ENCODE assay signal across 9 cellular contexts in the genomic region with DNA sequence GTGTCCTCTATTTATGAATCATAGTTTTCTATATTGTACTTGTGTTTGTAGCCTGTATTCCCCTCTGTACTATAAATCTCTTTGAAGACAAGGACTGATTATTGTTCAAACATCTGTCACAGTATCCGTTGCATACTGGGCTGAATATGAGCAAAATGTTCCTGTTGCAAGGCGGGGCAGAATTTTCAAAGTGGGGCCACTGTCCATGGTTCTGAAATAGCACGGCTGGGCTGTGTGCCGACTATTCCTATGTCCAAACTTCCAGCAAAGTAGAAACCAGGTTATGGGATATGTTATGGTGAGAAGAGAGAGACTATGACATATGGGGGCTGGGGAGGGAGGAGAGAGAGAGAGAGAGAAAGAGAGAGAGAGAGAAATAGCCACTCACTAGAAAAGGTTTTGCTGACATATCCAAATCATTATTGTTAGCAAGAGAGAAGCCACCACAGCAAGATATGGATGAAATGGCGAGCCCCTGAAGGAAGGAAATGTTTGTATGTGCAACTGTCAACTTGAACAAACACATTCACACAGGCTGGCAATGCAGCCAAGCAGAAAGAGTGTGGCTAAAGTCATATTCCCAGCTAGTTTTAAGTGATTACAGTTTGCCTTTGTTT.
DNase-seq lines count a peak whose midpoint lies in the region; ATAC-seq and TF ChIP-seq lines count a peak whose summit lies in the region.
"Had no signal": no experiment of that assay in that cellular context is flagged by ENCODE, and none has a peak within 500 bp of the region (broad histone marks: within the 10 kb centered on the region; RNA-seq: fewer than 3 reads in every experiment).

No MANE protein-coding gene starts in this region.

- no peak overlapping the region for H3K4me3 Mint-ChIP-seq in activated CD4-positive, alpha-beta memory T cell treated with anti-CD3 and anti-CD28 coated beads, Interleukin-2, amount 10 ng/mL, durations not matched to agents 7 days and 5 days

- peak; percentile 66 for DNase-seq in COLO829 (ENCODE audit: low spot score)
- DNase-seq in HK-2 (ENCODE audit: unreplicated experiment) = peak; percentile 14
- peak; percentile 18 for DNase-seq in activated CD4-positive, alpha-beta memory T cell treated with anti-CD3 and anti-CD28 coated beads, Interleukin-2, amount 10 ng/mL, durations not matched to agents 7 days and 5 days
- DNase-seq in iPS-NIHi7 (ENCODE audit: extremely low spot score) = peak; percentile 69
- DNase-seq in lower lobe of right lung = no peak
- no peak for DNase-seq in NCI-H226
- DNase-seq in occipital lobe (lab: John Stamatoyannopoulos, UW) = no peak
- DNase-seq: stimulated activated naive CD4-positive, alpha-beta T cell had no signal

- H3K4me3 ChIP-seq in lower lobe of right lung = no peak overlapping the region

- H3K9me3 ChIP-seq in lower lobe of right lung = no peaks in the 10 kb centered on the region

- no peaks in the 10 kb centered on the region for H3K4me1 Mint-ChIP-seq in activated CD4-positive, alpha-beta memory T cell treated with anti-CD3 and anti-CD28 coated beads, Interleukin-2, amount 10 ng/mL, durations not matched to agents 7 days and 5 days

- peaks cover 12% of the 10 kb centered on the region for H3K27me3 ChIP-seq in lower lobe of right lung (ENCODE audit: low read depth)

- H3K27ac Mint-ChIP-seq in activated CD4-positive, alpha-beta memory T cell treated with anti-CD3 and anti-CD28 coated beads, Interleukin-2, amount 10 ng/mL, durations not matched to agents 7 days and 5 days = no peak overlapping the region

- no peaks in the 10 kb centered on the region for H3K4me1 ChIP-seq in lower lobe of right lung

- no peaks in the 10 kb centered on the region for H3K36me3 ChIP-seq in lower lobe of right lung

- intact Hi-C loops in lower lobe of right lung (cut with DNase I) = no loop called here

- CTCF ChIA-PET in activated CD4-positive, alpha-beta memory T cell treated with anti-CD3 and anti-CD28 coated beads, Interleukin-2, amount 10 ng/mL, durations not matched to agents 7 days and 5 days (lab: Charles Lee) = interaction anchor here (1.0 kb wide), 1 partner anchor 9 kb away, joined by 3 read pairs; no protein-coding TSS in a partner anchor

- TF ChIP-seq CTCF in lower lobe of right lung (IDR thresholded peaks at IDR 0.05) = no peak

- H3K27ac ChIP-seq in lower lobe of right lung = no peak overlapping the region

- ATAC-seq in lower lobe of right lung (no peak), HG03095 (IDR thresholded peaks at IDR 0.05; ENCODE audit: unreplicated experiment) (no peak)

- no peaks in the 10 kb centered on the region for H3K27me3 Mint-ChIP-seq in activated CD4-positive, alpha-beta memory T cell treated with anti-CD3 and anti-CD28 coated beads, Interleukin-2, amount 10 ng/mL, durations not matched to agents 7 days and 5 days

- POLR2A ChIA-PET in activated CD4-positive, alpha-beta memory T cell treated with anti-CD3 and anti-CD28 coated beads, Interleukin-2, amount 10 ng/mL, durations not matched to agents 7 days and 5 days (lab: Charles Lee) = no interaction called here

- H3K9me3 Mint-ChIP-seq in activated CD4-positive, alpha-beta memory T cell treated with anti-CD3 and anti-CD28 coated beads, Interleukin-2, amount 10 ng/mL, durations not matched to agents 7 days and 5 days = no peaks in the 10 kb centered on the region

- H3K36me3 Mint-ChIP-seq in activated CD4-positive, alpha-beta memory T cell treated with anti-CD3 and anti-CD28 coated beads, Interleukin-2, amount 10 ng/mL, durations not matched to agents 7 days and 5 days (ENCODE audit: low read depth) = no peaks in the 10 kb centered on the region

Comparison
In these comparisons a context has a peak if more than half of its experiments do, and no peak if none do; other contexts are left out.
1. DNase-seq: peak in COLO829 (single experiment), HK-2 (single experiment), activated CD4-positive, alpha-beta memory T cell treated with anti-CD3 and anti-CD28 coated beads, Interleukin-2, amount 10 ng/mL, durations not matched to agents 7 days and 5 days (single experiment) and iPS-NIHi7 (single experiment); none in lower lobe of right lung (single experiment), NCI-H226 (single experiment) and occipital lobe (single experiment).